ENCODE assay signal across 1 cellular context in the genomic region with DNA sequence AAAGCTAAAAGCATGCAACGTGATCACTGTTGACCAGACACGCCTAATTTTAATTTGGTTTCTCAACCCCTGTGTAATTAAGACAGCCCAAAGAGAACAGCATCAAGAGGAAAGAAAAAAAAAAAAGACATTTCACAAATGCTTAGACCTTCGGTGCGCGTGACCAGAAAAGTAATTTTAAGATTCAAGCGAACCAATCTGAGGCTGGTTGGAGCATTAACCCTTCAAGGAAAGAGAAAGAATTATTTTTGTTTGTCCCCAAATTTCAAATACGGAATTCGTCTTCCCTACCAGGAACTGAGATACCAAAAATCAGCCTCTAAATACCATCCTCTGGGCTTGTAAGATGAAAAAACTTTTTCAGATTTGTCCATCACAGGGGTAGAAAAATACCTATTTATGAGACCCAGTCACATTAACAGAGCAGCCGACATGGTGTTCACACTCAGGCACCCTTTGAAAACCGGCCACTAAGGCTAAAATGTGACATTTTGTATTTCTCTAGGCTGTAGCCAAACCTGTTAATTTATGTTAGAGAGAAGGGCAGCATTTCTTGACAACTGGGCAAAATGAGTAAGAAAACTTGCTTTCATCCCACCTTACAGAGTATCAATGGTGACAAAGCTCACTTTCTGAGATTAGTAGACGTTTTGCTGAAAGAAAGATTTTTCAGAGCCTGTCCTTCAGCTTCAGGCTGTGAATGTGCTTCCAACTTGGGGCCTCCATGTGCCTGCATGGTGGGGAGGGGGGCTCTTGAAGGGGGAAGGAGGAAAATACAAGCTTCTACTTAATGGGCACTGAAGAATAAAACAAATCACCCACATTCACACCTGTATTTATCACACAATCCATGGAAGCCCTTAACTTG.
TF ChIP-seq lines count a peak whose summit lies in the region.

No MANE protein-coding gene starts in this region.

TF ChIP-seq in HepG2, 621 proteins besides CTCF, POLR2A, EP300 and RAD21 (continued from another document and continues in another):
- TF ChIP-seq TAF15 (IDR thresholded peaks at IDR 0.05; ENCODE audit: low read depth, low read length, poor library complexity, severe bottlenecking): no peak
- TF ChIP-seq, protein P1, sequence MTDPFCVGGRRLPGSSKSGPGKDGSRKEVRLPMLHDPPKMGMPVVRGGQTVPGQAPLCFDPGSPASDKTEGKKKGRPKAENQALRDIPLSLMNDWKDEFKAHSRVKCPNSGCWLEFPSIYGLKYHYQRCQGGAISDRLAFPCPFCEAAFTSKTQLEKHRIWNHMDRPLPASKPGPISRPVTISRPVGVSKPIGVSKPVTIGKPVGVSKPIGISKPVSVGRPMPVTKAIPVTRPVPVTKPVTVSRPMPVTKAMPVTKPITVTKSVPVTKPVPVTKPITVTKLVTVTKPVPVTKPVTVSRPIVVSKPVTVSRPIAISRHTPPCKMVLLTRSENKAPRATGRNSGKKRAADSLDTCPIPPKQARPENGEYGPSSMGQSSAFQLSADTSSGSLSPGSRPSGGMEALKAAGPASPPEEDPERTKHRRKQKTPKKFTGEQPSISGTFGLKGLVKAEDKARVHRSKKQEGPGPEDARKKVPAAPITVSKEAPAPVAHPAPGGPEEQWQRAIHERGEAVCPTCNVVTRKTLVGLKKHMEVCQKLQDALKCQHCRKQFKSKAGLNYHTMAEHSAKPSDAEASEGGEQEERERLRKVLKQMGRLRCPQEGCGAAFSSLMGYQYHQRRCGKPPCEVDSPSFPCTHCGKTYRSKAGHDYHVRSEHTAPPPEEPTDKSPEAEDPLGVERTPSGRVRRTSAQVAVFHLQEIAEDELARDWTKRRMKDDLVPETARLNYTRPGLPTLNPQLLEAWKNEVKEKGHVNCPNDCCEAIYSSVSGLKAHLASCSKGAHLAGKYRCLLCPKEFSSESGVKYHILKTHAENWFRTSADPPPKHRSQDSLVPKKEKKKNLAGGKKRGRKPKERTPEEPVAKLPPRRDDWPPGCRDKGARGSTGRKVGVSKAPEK (CRISPR knock-in tag; IDR thresholded peaks at IDR 0.05; ENCODE audit: borderline replicate concordance): 0 out of 2 replicates have a peak, but pooled peaks have one; percentile 10
- TF ChIP-seq NCOR1 (IDR thresholded peaks at IDR 0.05; ENCODE audit: borderline replicate concordance, low read length): no peak
- TF ChIP-seq HOXA5 (CRISPR knock-in tag; IDR thresholded peaks at IDR 0.05): no peak
- TF ChIP-seq CREB1 (IDR thresholded peaks at IDR 0.05): no peak
- TF ChIP-seq CREB1 (CRISPR knock-in tag; IDR thresholded peaks at IDR 0.05): 0 out of 2 replicates have a peak, but pooled peaks have one; percentile 7
- no peak for TF ChIP-seq REPIN1 (CRISPR knock-in tag; IDR thresholded peaks at IDR 0.05; ENCODE audit: borderline replicate concordance, low read depth)
- TF ChIP-seq SIX4 (CRISPR knock-in tag; IDR thresholded peaks at IDR 0.05): no peak
- TF ChIP-seq, protein P2, sequence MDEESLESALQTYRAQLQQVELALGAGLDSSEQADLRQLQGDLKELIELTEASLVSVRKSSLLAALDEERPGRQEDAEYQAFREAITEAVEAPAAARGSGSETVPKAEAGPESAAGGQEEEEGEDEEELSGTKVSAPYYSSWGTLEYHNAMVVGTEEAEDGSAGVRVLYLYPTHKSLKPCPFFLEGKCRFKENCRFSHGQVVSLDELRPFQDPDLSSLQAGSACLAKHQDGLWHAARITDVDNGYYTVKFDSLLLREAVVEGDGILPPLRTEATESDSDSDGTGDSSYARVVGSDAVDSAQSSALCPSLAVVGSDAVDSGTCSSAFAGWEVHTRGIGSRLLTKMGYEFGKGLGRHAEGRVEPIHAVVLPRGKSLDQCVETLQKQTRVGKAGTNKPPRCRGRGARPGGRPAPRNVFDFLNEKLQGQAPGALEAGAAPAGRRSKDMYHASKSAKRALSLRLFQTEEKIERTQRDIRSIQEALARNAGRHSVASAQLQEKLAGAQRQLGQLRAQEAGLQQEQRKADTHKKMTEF (CRISPR knock-in tag; IDR thresholded peaks at IDR 0.05): no peak
- TF ChIP-seq, protein P3, sequence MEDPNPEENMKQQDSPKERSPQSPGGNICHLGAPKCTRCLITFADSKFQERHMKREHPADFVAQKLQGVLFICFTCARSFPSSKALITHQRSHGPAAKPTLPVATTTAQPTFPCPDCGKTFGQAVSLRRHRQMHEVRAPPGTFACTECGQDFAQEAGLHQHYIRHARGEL (CRISPR knock-in tag; IDR thresholded peaks at IDR 0.05): no peak
- no peak for TF ChIP-seq ZNF781 (CRISPR knock-in tag; IDR thresholded peaks at IDR 0.05; ENCODE audit: borderline replicate concordance, not compliant biosample characterization)
- TF ChIP-seq RFXAP (CRISPR knock-in tag; IDR thresholded peaks at IDR 0.05; ENCODE audit: borderline replicate concordance): 0 out of 2 replicates have a peak, but pooled peaks have one; percentile 2
- TF ChIP-seq TCF12 (IDR thresholded peaks at IDR 0.05): no peak
- TF ChIP-seq TCF12 (CRISPR knock-in tag; IDR thresholded peaks at IDR 0.05): no peak
- TF ChIP-seq, protein P4, sequence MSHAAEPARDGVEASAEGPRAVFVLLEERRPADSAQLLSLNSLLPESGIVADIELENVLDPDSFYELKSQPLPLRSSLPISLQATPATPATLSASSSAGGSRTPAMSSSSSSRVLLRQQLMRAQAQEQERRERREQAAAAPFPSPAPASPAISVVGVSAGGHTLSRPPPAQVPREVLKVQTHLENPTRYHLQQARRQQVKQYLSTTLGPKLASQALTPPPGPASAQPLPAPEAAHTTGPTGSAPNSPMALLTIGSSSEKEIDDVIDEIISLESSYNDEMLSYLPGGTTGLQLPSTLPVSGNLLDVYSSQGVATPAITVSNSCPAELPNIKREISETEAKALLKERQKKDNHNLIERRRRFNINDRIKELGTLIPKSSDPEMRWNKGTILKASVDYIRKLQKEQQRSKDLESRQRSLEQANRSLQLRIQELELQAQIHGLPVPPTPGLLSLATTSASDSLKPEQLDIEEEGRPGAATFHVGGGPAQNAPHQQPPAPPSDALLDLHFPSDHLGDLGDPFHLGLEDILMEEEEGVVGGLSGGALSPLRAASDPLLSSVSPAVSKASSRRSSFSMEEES (CRISPR knock-in tag; IDR thresholded peaks at IDR 0.05): no peak
- TF ChIP-seq CAMTA2 (CRISPR knock-in tag; IDR thresholded peaks at IDR 0.05; ENCODE audit: borderline replicate concordance): no peak
- TF ChIP-seq, protein P5, sequence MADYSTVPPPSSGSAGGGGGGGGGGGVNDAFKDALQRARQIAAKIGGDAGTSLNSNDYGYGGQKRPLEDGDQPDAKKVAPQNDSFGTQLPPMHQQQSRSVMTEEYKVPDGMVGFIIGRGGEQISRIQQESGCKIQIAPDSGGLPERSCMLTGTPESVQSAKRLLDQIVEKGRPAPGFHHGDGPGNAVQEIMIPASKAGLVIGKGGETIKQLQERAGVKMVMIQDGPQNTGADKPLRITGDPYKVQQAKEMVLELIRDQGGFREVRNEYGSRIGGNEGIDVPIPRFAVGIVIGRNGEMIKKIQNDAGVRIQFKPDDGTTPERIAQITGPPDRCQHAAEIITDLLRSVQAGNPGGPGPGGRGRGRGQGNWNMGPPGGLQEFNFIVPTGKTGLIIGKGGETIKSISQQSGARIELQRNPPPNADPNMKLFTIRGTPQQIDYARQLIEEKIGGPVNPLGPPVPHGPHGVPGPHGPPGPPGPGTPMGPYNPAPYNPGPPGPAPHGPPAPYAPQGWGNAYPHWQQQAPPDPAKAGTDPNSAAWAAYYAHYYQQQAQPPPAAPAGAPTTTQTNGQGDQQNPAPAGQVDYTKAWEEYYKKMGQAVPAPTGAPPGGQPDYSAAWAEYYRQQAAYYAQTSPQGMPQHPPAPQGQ (CRISPR knock-in tag; IDR thresholded peaks at IDR 0.05; ENCODE audit: borderline replicate concordance): no peak
- TF ChIP-seq ZFP41 (CRISPR knock-in tag; IDR thresholded peaks at IDR 0.05; ENCODE audit: borderline replicate concordance): no peak
- no peak for TF ChIP-seq PTBP1 (IDR thresholded peaks at IDR 0.05; ENCODE audit: low read depth, low read length, poor library complexity, severe bottlenecking)
- TF ChIP-seq, protein P6, sequence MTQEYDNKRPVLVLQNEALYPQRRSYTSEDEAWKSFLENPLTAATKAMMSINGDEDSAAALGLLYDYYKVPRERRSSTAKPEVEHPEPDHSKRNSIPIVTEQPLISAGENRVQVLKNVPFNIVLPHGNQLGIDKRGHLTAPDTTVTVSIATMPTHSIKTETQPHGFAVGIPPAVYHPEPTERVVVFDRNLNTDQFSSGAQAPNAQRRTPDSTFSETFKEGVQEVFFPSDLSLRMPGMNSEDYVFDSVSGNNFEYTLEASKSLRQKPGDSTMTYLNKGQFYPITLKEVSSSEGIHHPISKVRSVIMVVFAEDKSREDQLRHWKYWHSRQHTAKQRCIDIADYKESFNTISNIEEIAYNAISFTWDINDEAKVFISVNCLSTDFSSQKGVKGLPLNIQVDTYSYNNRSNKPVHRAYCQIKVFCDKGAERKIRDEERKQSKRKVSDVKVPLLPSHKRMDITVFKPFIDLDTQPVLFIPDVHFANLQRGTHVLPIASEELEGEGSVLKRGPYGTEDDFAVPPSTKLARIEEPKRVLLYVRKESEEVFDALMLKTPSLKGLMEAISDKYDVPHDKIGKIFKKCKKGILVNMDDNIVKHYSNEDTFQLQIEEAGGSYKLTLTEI (CRISPR knock-in tag; conservative IDR thresholded peaks at IDR 0.05): no peak
- no peak for TF ChIP-seq NR3C1 (CRISPR knock-in tag; IDR thresholded peaks at IDR 0.05)
- TF ChIP-seq, protein P7, sequence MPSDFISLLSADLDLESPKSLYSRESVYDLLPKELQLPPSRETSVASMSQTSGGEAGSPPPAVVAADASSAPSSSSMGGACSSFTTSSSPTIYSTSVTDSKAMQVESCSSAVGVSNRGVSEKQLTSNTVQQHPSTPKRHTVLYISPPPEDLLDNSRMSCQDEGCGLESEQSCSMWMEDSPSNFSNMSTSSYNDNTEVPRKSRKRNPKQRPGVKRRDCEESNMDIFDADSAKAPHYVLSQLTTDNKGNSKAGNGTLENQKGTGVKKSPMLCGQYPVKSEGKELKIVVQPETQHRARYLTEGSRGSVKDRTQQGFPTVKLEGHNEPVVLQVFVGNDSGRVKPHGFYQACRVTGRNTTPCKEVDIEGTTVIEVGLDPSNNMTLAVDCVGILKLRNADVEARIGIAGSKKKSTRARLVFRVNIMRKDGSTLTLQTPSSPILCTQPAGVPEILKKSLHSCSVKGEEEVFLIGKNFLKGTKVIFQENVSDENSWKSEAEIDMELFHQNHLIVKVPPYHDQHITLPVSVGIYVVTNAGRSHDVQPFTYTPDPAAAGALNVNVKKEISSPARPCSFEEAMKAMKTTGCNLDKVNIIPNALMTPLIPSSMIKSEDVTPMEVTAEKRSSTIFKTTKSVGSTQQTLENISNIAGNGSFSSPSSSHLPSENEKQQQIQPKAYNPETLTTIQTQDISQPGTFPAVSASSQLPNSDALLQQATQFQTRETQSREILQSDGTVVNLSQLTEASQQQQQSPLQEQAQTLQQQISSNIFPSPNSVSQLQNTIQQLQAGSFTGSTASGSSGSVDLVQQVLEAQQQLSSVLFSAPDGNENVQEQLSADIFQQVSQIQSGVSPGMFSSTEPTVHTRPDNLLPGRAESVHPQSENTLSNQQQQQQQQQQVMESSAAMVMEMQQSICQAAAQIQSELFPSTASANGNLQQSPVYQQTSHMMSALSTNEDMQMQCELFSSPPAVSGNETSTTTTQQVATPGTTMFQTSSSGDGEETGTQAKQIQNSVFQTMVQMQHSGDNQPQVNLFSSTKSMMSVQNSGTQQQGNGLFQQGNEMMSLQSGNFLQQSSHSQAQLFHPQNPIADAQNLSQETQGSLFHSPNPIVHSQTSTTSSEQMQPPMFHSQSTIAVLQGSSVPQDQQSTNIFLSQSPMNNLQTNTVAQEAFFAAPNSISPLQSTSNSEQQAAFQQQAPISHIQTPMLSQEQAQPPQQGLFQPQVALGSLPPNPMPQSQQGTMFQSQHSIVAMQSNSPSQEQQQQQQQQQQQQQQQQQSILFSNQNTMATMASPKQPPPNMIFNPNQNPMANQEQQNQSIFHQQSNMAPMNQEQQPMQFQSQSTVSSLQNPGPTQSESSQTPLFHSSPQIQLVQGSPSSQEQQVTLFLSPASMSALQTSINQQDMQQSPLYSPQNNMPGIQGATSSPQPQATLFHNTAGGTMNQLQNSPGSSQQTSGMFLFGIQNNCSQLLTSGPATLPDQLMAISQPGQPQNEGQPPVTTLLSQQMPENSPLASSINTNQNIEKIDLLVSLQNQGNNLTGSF (CRISPR knock-in tag; IDR thresholded peaks at IDR 0.05): no peak
- TF ChIP-seq FOXO1 (CRISPR knock-in tag; IDR thresholded peaks at IDR 0.05): no peak
- no peak for TF ChIP-seq NR1H2 (CRISPR knock-in tag; IDR thresholded peaks at IDR 0.05; ENCODE audit: borderline replicate concordance, low read depth)
- no peak for TF ChIP-seq ZFX (CRISPR knock-in tag; IDR thresholded peaks at IDR 0.05; ENCODE audit: low read depth)
- no peak for TF ChIP-seq NFIB (CRISPR knock-in tag; IDR thresholded peaks at IDR 0.05; ENCODE audit: borderline replicate concordance)
- TF ChIP-seq ZNF33A (CRISPR knock-in tag; IDR thresholded peaks at IDR 0.05; ENCODE audit: borderline replicate concordance): 0 out of 2 replicates have a peak, but pooled peaks have one; percentile 31
- no peak; the same call in 1 of the 2 replicates for TF ChIP-seq ZNF652 (CRISPR knock-in tag; IDR thresholded peaks at IDR 0.05; ENCODE audit: borderline replicate concordance, low read depth)
- no peak for TF ChIP-seq CC2D1A (CRISPR knock-in tag; IDR thresholded peaks at IDR 0.05)
- TF ChIP-seq ZC3H4 (CRISPR knock-in tag; IDR thresholded peaks at IDR 0.05; ENCODE audit: borderline replicate concordance): no peak
- no peak for TF ChIP-seq ZKSCAN8 (CRISPR knock-in tag; IDR thresholded peaks at IDR 0.05; ENCODE audit: borderline replicate concordance)
- no peak for TF ChIP-seq ZNF10 (CRISPR knock-in tag; IDR thresholded peaks at IDR 0.05; ENCODE audit: borderline replicate concordance, low read depth)
- no peak for TF ChIP-seq ATF7 (IDR thresholded peaks at IDR 0.05)
- no peak for TF ChIP-seq ATF7 (CRISPR knock-in tag; IDR thresholded peaks at IDR 0.05)
- TF ChIP-seq JUNB (CRISPR knock-in tag; IDR thresholded peaks at IDR 0.05; ENCODE audit: borderline replicate concordance): no peak
- no peak for TF ChIP-seq ZNF788 (CRISPR knock-in tag; IDR thresholded peaks at IDR 0.05; ENCODE audit: borderline replicate concordance)
- TF ChIP-seq, protein P8, sequence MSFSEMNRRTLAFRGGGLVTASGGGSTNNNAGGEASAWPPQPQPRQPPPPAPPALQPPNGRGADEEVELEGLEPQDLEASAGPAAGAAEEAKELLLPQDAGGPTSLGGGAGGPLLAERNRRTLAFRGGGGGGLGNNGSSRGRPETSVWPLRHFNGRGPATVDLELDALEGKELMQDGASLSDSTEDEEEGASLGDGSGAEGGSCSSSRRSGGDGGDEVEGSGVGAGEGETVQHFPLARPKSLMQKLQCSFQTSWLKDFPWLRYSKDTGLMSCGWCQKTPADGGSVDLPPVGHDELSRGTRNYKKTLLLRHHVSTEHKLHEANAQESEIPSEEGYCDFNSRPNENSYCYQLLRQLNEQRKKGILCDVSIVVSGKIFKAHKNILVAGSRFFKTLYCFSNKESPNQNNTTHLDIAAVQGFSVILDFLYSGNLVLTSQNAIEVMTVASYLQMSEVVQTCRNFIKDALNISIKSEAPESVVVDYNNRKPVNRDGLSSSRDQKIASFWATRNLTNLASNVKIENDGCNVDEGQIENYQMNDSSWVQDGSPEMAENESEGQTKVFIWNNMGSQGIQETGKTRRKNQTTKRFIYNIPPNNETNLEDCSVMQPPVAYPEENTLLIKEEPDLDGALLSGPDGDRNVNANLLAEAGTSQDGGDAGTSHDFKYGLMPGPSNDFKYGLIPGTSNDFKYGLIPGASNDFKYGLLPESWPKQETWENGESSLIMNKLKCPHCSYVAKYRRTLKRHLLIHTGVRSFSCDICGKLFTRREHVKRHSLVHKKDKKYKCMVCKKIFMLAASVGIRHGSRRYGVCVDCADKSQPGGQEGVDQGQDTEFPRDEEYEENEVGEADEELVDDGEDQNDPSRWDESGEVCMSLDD (CRISPR knock-in tag; IDR thresholded peaks at IDR 0.05; ENCODE audit: borderline replicate concordance): no peak
- TF ChIP-seq, protein P9, sequence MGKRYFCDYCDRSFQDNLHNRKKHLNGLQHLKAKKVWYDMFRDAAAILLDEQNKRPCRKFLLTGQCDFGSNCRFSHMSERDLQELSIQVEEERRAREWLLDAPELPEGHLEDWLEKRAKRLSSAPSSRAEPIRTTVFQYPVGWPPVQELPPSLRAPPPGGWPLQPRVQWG (CRISPR knock-in tag; IDR thresholded peaks at IDR 0.05; ENCODE audit: borderline replicate concordance, low read depth): no peak
- no peak for TF ChIP-seq ATF7-NPFF (CRISPR knock-in tag; IDR thresholded peaks at IDR 0.05; ENCODE audit: low read depth)
